ENCODE assay signal across 8 cellular contexts in the genomic region with DNA sequence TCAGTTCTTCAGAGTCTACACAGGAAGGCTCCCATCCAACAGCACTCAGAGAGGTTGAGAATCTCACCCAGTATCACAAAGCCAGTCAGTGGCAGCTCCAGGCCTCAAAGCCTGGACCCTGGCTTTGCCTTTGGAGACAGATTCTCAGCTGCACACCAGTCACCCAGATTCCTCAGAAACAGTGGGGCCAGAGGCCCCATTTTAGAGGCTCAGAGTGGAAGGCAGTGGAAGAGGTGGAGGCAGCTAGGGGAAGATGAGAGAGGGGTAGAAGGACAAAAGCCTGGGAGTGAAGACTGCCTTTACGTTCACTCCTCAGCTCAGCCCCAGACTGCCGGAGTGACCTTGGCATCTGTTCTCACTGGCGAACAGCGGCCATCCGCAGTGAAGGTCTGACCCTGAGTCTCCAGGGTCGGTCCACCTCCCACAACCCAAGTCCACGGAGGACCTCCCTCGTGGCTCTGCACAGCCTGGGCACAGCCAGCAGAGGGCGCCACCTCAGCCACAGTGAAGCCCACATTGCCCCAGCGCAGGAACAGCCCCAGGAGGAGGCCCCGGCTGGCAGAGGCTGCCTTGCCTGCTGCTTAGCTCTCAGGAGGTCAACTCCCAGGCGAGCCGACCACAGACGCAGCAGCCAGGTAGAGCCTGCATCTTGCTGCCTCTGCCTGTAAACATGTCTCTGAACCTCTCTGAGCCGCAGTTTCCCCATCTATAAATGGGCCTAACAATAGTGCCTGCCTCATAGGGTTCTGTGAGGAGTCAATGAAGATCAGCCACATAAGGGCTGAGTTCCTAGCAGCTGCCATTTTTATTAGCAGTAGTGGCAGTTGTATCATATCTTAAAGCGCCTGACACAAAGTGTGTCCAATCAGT. TPM values are rescaled to one million over a fixed set of nuclear protein-coding genes. Genes with fewer than 3 reads are reported as not detected.
A peak's percentile ranks its signal among the peaks of the same experiment; 100 is the strongest.
DNase-seq lines count a peak whose midpoint lies in the region; ATAC-seq and TF ChIP-seq lines count a peak whose summit lies in the region.

No MANE protein-coding gene starts in this region.

- CTCF ChIA-PET in CD8-positive, alpha-beta T cell (lab: Charles Lee): interaction anchor here (0.7 to 6.5 kb wide), 10 partner anchors 15 to 436 kb away, joined by 3 to 91 read pairs (median 4); no protein-coding TSS in a partner anchor
- CTCF ChIA-PET in HEK293T (lab: Yijun Ruan, JAX): interaction anchor here (0.6 to 2.8 kb wide), 8 partner anchors 9 to 518 kb away, joined by 3 to 10 read pairs (median 4); a partner anchor contains a TSS

- no peak overlapping the region for H3K4me3 ChIP-seq in CD8-positive, alpha-beta T cell (ENCODE audit: low read depth, low read length)
- H3K4me3 ChIP-seq in right cardiac atrium (ENCODE audit: low read length) (no peak overlapping the region), smooth muscle cell (no peak overlapping the region)

- no peak overlapping the region for H2AFZ ChIP-seq in smooth muscle cell (ENCODE audit: low read depth)

- no peaks in the 10 kb centered on the region for H4K20me1 ChIP-seq in smooth muscle cell (ENCODE audit: low read depth)

- no peaks in the 10 kb centered on the region for H3K9me3 Mint-ChIP-seq in CD8-positive, alpha-beta T cell
- H3K9me3 Mint-ChIP-seq in activated naive CD8-positive, alpha-beta T cell treated with anti-CD3 and anti-CD28 coated beads, Interleukin-2, amount 50 U/mL, for 24 hours: no peaks in the 10 kb centered on the region

- H3K27ac ChIP-seq in CD8-positive, alpha-beta T cell (ENCODE audit: low read depth, low read length): no peak overlapping the region
- H3K27ac ChIP-seq in right cardiac atrium (ENCODE audit: low read length) (no peak overlapping the region), smooth muscle cell (ENCODE audit: low read depth) (no peak overlapping the region)

- H3K4me1 ChIP-seq in CD8-positive, alpha-beta T cell (ENCODE audit: insufficient read depth, low read length): no peaks in the 10 kb centered on the region
- peaks cover 5% of the 10 kb centered on the region for H3K4me1 ChIP-seq in right cardiac atrium (ENCODE audit: control insufficient read depth, insufficient read depth, low read length)
- peaks cover 8% of the 10 kb centered on the region for H3K4me1 ChIP-seq in smooth muscle cell (ENCODE audit: low read depth)

- H3K36me3 Mint-ChIP-seq in CD8-positive, alpha-beta T cell: no peaks in the 10 kb centered on the region
- no peaks in the 10 kb centered on the region for H3K36me3 Mint-ChIP-seq in activated naive CD8-positive, alpha-beta T cell treated with anti-CD3 and anti-CD28 coated beads, Interleukin-2, amount 50 U/mL, for 24 hours (ENCODE audit: low read depth)

- POLR2A ChIA-PET in CD8-positive, alpha-beta T cell (lab: Charles Lee): interaction anchor here (0.7 kb wide), 1 partner anchor 286 kb away, joined by 3 read pairs; no protein-coding TSS in a partner anchor
- POLR2A ChIA-PET in HEK293T (lab: Yijun Ruan, JAX): no interaction called here

- 34% methylated on average over 16 of the region's 16 CpGs for WGBS in right cardiac atrium
- WGBS in smooth muscle cell (ENCODE audit: low lambda C conversion rate): 53% methylated on average over 16 of the region's 16 CpGs

- H3K27me3 ChIP-seq in CD8-positive, alpha-beta T cell (ENCODE audit: insufficient read depth, low read length): peaks cover 21% of the 10 kb centered on the region
- H3K27me3 ChIP-seq in right cardiac atrium (ENCODE audit: control insufficient read depth, insufficient read depth) (no peaks in the 10 kb centered on the region), smooth muscle cell (ENCODE audit: low read depth) (peaks cover 7% of the 10 kb centered on the region)

- H3K36me3 ChIP-seq in CD8-positive, alpha-beta T cell (ENCODE audit: insufficient read depth, low read length): no peaks in the 10 kb centered on the region
- no peaks in the 10 kb centered on the region for H3K36me3 ChIP-seq in smooth muscle cell (ENCODE audit: low read depth)

- intact Hi-C loops in CD8-positive, alpha-beta T cell (cut with DNase I, micrococcal nuclease): loop anchor here (1.0 to 5.0 kb wide), 2 partner anchors 210 to 491 kb away; no protein-coding TSS in a partner anchor
- intact Hi-C loops in right cardiac atrium (cut with DNase I): loop anchor here in 3 of 4 donors (10.0 kb wide), 4 partner anchors 162 to 482 kb away; a partner anchor contains a TSS

- peak in 4 of 7 experiments; percentile 25 to 74 (median 60) for DNase-seq in CD8-positive, alpha-beta T cell
- peak; percentile 91 for DNase-seq in HEK293T (ENCODE audit: extremely low spot score)
- peak; percentile 77 for DNase-seq in RPMI8226
- peak; percentile 64 for DNase-seq in activated naive CD8-positive, alpha-beta T cell treated with anti-CD3 and anti-CD28 coated beads, Interleukin-2, amount 50 U/mL, for 24 hours
- peak; percentile 45 to 81 (median 79) for DNase-seq in right cardiac atrium
- no peak for DNase-seq in smooth muscle cell (lab: John Stamatoyannopoulos, UW; ENCODE audit: unreplicated experiment)
- DNase-seq in NCI-H2029 (lab: John Stamatoyannopoulos, UW): no peak

- TF ChIP-seq CTCF in CD8-positive, alpha-beta T cell (IDR thresholded peaks at IDR 0.05): peak; percentile 61
- peak; percentile 70 for TF ChIP-seq CTCF in smooth muscle cell (IDR thresholded peaks at IDR 0.05; ENCODE audit: borderline replicate concordance, insufficient read depth, poor library complexity, severe bottlenecking)

- no peak overlapping the region for H3K27ac Mint-ChIP-seq in CD8-positive, alpha-beta T cell
- no peak overlapping the region for H3K27ac Mint-ChIP-seq in activated naive CD8-positive, alpha-beta T cell treated with anti-CD3 and anti-CD28 coated beads, Interleukin-2, amount 50 U/mL, for 24 hours

- no peak overlapping the region for H3K4me3 Mint-ChIP-seq in CD8-positive, alpha-beta T cell
- H3K4me3 Mint-ChIP-seq in activated naive CD8-positive, alpha-beta T cell treated with anti-CD3 and anti-CD28 coated beads, Interleukin-2, amount 50 U/mL, for 24 hours: no peak overlapping the region

- H3K4me1 Mint-ChIP-seq in CD8-positive, alpha-beta T cell (ENCODE audit: low read depth): peaks cover 9% of the 10 kb centered on the region
- peaks cover 2% of the 10 kb centered on the region for H3K4me1 Mint-ChIP-seq in activated naive CD8-positive, alpha-beta T cell treated with anti-CD3 and anti-CD28 coated beads, Interleukin-2, amount 50 U/mL, for 24 hours

- H3K27me3 Mint-ChIP-seq in CD8-positive, alpha-beta T cell (ENCODE audit: low read depth): peaks cover 47% of the 10 kb centered on the region
- peaks cover 37% of the 10 kb centered on the region for H3K27me3 Mint-ChIP-seq in activated naive CD8-positive, alpha-beta T cell treated with anti-CD3 and anti-CD28 coated beads, Interleukin-2, amount 50 U/mL, for 24 hours

- no peaks in the 10 kb centered on the region for H3K79me2 ChIP-seq in smooth muscle cell (ENCODE audit: low read depth)

- H3K4me2 ChIP-seq in smooth muscle cell: no peak overlapping the region

- no peak overlapping the region for H3K9ac ChIP-seq in smooth muscle cell (ENCODE audit: low read depth)

- peak; percentile 81 for ATAC-seq in CD8-positive, alpha-beta T cell
- peak; percentile 65 for ATAC-seq in activated naive CD8-positive, alpha-beta T cell treated with anti-CD3 and anti-CD28 coated beads, Interleukin-2, amount 50 U/mL, for 24 hours
- peak; percentile 52 to 59 for ATAC-seq in right cardiac atrium
- no peak for ATAC-seq in HG03025 (IDR thresholded peaks at IDR 0.05; ENCODE audit: low FRiP score, unreplicated experiment)

- H3K9me3 ChIP-seq in CD8-positive, alpha-beta T cell (ENCODE audit: low read length): no peaks in the 10 kb centered on the region
- H3K9me3 ChIP-seq in right cardiac atrium (ENCODE audit: control insufficient read depth, low read length): no peaks in the 10 kb centered on the region
- H3K9me3 ChIP-seq in smooth muscle cell (replicated peaks; ENCODE audit: low read depth): no peaks in the 10 kb centered on the region

- H3F3A ChIP-seq in smooth muscle cell (ENCODE audit: low read depth): no peaks in the 10 kb centered on the region

TF ChIP-seq in HEK293T, 16 proteins besides CTCF, POLR2A, EP300 and RAD21:
- TF ChIP-seq TARDBP (IDR thresholded peaks at IDR 0.05) (peak; percentile 80; the same call in 1 of the 2 replicates), HDGF (IDR thresholded peaks at IDR 0.05; ENCODE audit: borderline replicate concordance) (peak; percentile 54; the same call in 1 of the 2 replicates), BHLHE40 (IDR thresholded peaks at IDR 0.05; ENCODE audit: borderline replicate concordance) (no peak)
TF ChIP-seq in HEK293T: peak in this region for 2.

RNA-seq across cellular contexts. Expression of a gene that starts 5.9 kb away (rescaled TPM):
- total RNA-seq in CD8-positive, alpha-beta T cell: not detected
- 100 to 1,000 TPM in 3 of 4 donors, 10 to 100 TPM in 1; 94.5 to 151 (median 111) TPM for total RNA-seq in right cardiac atrium
- polyA plus RNA-seq in right cardiac atrium: 106 TPM
- not detected in 2 replicates for total RNA-seq in smooth muscle cell
- polyA plus RNA-seq in smooth muscle cell: not detected in 2 replicates

RNA-seq across cellular contexts. Expression of a gene that starts 9.7 kb away (rescaled TPM):
- not detected for total RNA-seq in CD8-positive, alpha-beta T cell
- total RNA-seq in right cardiac atrium: not detected
- polyA plus RNA-seq in right cardiac atrium: 0.07 TPM
- total RNA-seq in smooth muscle cell: not detected in 2 replicates
- polyA plus RNA-seq in smooth muscle cell: 0.24 TPM in 1 of 2 replicates, not detected in the other

RNA-seq across cellular contexts. Expression of a gene that starts 24.6 kb away (rescaled TPM):
- not detected for total RNA-seq in CD8-positive, alpha-beta T cell
- total RNA-seq in right cardiac atrium (10 to 100 TPM in 1 of 4 donors, 1 to 10 TPM in 3; 7.8 to 11.6 (median 8.7) TPM), smooth muscle cell (40.9 and 84.1 TPM in 2 replicates)
- polyA plus RNA-seq in right cardiac atrium (9.9 TPM), smooth muscle cell (59.0 and 98.5 TPM in 2 replicates)

RNA-seq across cellular contexts. Expression of a gene that starts 59.1 kb away (rescaled TPM):
- total RNA-seq in CD8-positive, alpha-beta T cell: 10 to 100 TPM; 21.2 to 26.6 TPM
- total RNA-seq in right cardiac atrium (10 to 100 TPM; 14.2 to 19.8 (median 15.4) TPM), smooth muscle cell (39.1 and 39.7 TPM in 2 replicates)
- polyA plus RNA-seq in right cardiac atrium (8.1 TPM), smooth muscle cell (13.1 and 22.1 TPM in 2 replicates)

RNA-seq across cellular contexts. Expression of a gene that starts 59.4 kb away (rescaled TPM):
- total RNA-seq in CD8-positive, alpha-beta T cell: 100 to 1,000 TPM; 105 to 114 TPM
- total RNA-seq in right cardiac atrium (10 to 100 TPM; 29.3 to 54.7 (median 36.4) TPM), smooth muscle cell (52.1 and 56.5 TPM in 2 replicates)
- polyA plus RNA-seq in right cardiac atrium (20.8 TPM), smooth muscle cell (82.9 and 96.9 TPM in 2 replicates)

Comparison
In these comparisons a context has a peak if more than half of its experiments do, and no peak if none do; other contexts are left out.
1. DNase-seq: peak in CD8-positive, alpha-beta T cell (4 of 7), HEK293T (single experiment), RPMI8226 (single experiment), activated naive CD8-positive, alpha-beta T cell treated with anti-CD3 and anti-CD28 coated beads, Interleukin-2, amount 50 U/mL, for 24 hours (single experiment) and right cardiac atrium (3 of 3); none in smooth muscle cell (single experiment) and NCI-H2029 (single experiment).
2. RNA of a gene that starts 5.9 kb away (total RNA-seq): 94.5 to 151 TPM in right cardiac atrium; not detected in CD8-positive, alpha-beta T cell and not detected in smooth muscle cell; every median in the first group is over 10 times any median in the second.
3. RNA of a gene that starts 24.6 kb away (total RNA-seq): 40.9 to 84.1 TPM in smooth muscle cell and 7.8 to 11.6 TPM in right cardiac atrium; not detected in CD8-positive, alpha-beta T cell; every median in the first group is over 4 times any median in the second.